Comparison of ENCODE assay signal across 9 cellular contexts in the genomic region with DNA sequence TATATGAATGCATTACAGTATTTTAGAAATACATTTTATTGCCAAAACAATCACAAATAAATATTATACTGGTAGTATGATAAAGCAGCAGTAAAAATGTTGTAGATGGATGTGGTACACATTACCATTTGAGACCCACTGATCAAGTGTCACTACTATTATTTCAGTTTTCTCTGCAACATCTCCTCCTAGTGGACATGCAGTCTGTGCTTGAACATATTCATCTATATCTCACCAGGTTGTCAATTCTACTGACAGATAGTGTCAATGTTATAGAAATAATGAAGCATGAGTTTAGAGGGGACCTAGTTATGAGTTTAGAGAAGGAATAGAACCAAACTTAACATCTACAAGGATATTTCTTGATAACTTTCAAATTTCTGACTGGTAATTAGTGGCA. TPM values are rescaled to one million over a fixed set of nuclear protein-coding genes. Genes with fewer than 3 reads are reported as not detected.
A peak's percentile ranks its signal among the peaks of the same experiment; 100 is the strongest.
DNase-seq lines count a peak whose midpoint lies in the region; ATAC-seq, FAIRE-seq and TF ChIP-seq lines count a peak whose summit lies in the region.
"Had no signal": no experiment of that assay in that cellular context is flagged by ENCODE, and none has a peak within 500 bp of the region (broad histone marks: within the 10 kb centered on the region; RNA-seq: fewer than 3 reads in every experiment).

No MANE protein-coding gene starts in this region.

- 0 out of 3 replicates have a peak, but pooled peaks cover 6% of the 10 kb centered on the region for H3K9me3 ChIP-seq in A549

- no peak overlapping the region for H3K27ac ChIP-seq in A549
- H3K27ac ChIP-seq: coronary artery had no signal

- no peaks in the 10 kb centered on the region for H3K27me3 Mint-ChIP-seq in activated CD4-positive, alpha-beta memory T cell treated with anti-CD3 and anti-CD28 coated beads, Interleukin-2, amount 10 ng/mL, durations not matched to agents 7 days and 5 days
- no peaks in the 10 kb centered on the region for H3K27me3 Mint-ChIP-seq in stimulated activated naive CD8-positive, alpha-beta T cell treated with anti-CD3 and anti-CD28 coated beads, Interleukin-15, amount 100 ng/mL, for 72 hours

- no peak overlapping the region for H3K27ac Mint-ChIP-seq in activated CD4-positive, alpha-beta memory T cell treated with anti-CD3 and anti-CD28 coated beads, Interleukin-2, amount 10 ng/mL, durations not matched to agents 7 days and 5 days
- no peak overlapping the region for H3K27ac Mint-ChIP-seq in stimulated activated naive CD8-positive, alpha-beta T cell treated with anti-CD3 and anti-CD28 coated beads, Interleukin-15, amount 100 ng/mL, for 72 hours

- H3K4me3 Mint-ChIP-seq in activated CD4-positive, alpha-beta memory T cell treated with anti-CD3 and anti-CD28 coated beads, Interleukin-2, amount 10 ng/mL, durations not matched to agents 7 days and 5 days: no peak overlapping the region
- no peak overlapping the region for H3K4me3 Mint-ChIP-seq in stimulated activated naive CD8-positive, alpha-beta T cell treated with anti-CD3 and anti-CD28 coated beads, Interleukin-15, amount 100 ng/mL, for 72 hours

- no peaks in the 10 kb centered on the region for H3K4me1 ChIP-seq in A549

- no peak for TF ChIP-seq POLR2A in A549 (IDR thresholded peaks at IDR 0.05; ENCODE audit: low read length)

- FAIRE-seq in A549 (lab: Jason Lieb, UNC): peak; percentile 94

- TF ChIP-seq CTCF in A549 (IDR thresholded peaks at IDR 0.05): peak; percentile 57; the same call in 2 of the 3 replicates
- TF ChIP-seq CTCF in GM12873 (IDR thresholded peaks at IDR 0.05; ENCODE audit: insufficient read depth, low read depth, low read length, missing control alignments): peak; percentile 42
- peak; percentile 39 for TF ChIP-seq CTCF in foreskin fibroblast (IDR thresholded peaks at IDR 0.05; ENCODE audit: low read depth, low read length)

- peaks cover 3% of the 10 kb centered on the region for H3K9me3 Mint-ChIP-seq in activated CD4-positive, alpha-beta memory T cell treated with anti-CD3 and anti-CD28 coated beads, Interleukin-2, amount 10 ng/mL, durations not matched to agents 7 days and 5 days
- H3K9me3 Mint-ChIP-seq in stimulated activated naive CD8-positive, alpha-beta T cell treated with anti-CD3 and anti-CD28 coated beads, Interleukin-15, amount 100 ng/mL, for 72 hours: peaks cover 7 to 28% of the 10 kb centered on the region in 2 donors

- DNase-seq in A549 (ENCODE audit: low read depth in 1 of 2, low spot score in 1 of 2) (peak; percentile 31 to 36), OCI-M2 (lab: John Stamatoyannopoulos, UW; ENCODE audit: unreplicated experiment) (peak; percentile 7), foreskin fibroblast (peak in 1 of 2 donors; percentile 20), NCI-H1105 (lab: John Stamatoyannopoulos, UW) (no peak)
- DNase-seq in activated CD4-positive, alpha-beta memory T cell treated with anti-CD3 and anti-CD28 coated beads, Interleukin-2, amount 10 ng/mL, durations not matched to agents 7 days and 5 days: no peak
- DNase-seq in stimulated activated naive CD8-positive, alpha-beta T cell treated with anti-CD3 and anti-CD28 coated beads, Interleukin-15, amount 100 ng/mL, for 72 hours: no peak

- TF ChIP-seq EP300 in A549 (IDR thresholded peaks at IDR 0.05): no peak

- no peaks in the 10 kb centered on the region for H3K36me3 Mint-ChIP-seq in activated CD4-positive, alpha-beta memory T cell treated with anti-CD3 and anti-CD28 coated beads, Interleukin-2, amount 10 ng/mL, durations not matched to agents 7 days and 5 days (ENCODE audit: low read depth)

- peak; percentile 58 to 72 for TF ChIP-seq RAD21 in A549 (conservative IDR thresholded peaks at IDR 0.05 in 1 of 2, IDR thresholded peaks at IDR 0.05 in 1 of 2)

- CTCF ChIA-PET in A549 (lab: Yijun Ruan, JAX): no interaction called here
- CTCF ChIA-PET in activated CD4-positive, alpha-beta memory T cell treated with anti-CD3 and anti-CD28 coated beads, Interleukin-2, amount 10 ng/mL, durations not matched to agents 7 days and 5 days (lab: Charles Lee): no interaction called here

- ATAC-seq in A549: peak in 1 of 2 experiments; percentile 64; a peak in 2 of 6 replicates
- ATAC-seq in stimulated activated naive CD8-positive, alpha-beta T cell treated with anti-CD3 and anti-CD28 coated beads, Interleukin-15, amount 100 ng/mL, for 72 hours: no peak
- no peak for ATAC-seq in GM21360 (IDR thresholded peaks at IDR 0.05; ENCODE audit: unreplicated experiment)

- no peak overlapping the region for H3K4me3 ChIP-seq in A549
- no peak overlapping the region for H3K4me3 ChIP-seq in foreskin fibroblast (ENCODE audit: low read depth in 1 of 2, low read length in 2 of 2)
- H3K4me3 ChIP-seq: coronary artery had no signal

- POLR2A ChIA-PET in A549 (lab: Yijun Ruan, JAX): no interaction called here
- POLR2A ChIA-PET in activated CD4-positive, alpha-beta memory T cell treated with anti-CD3 and anti-CD28 coated beads, Interleukin-2, amount 10 ng/mL, durations not matched to agents 7 days and 5 days (lab: Charles Lee): no interaction called here

- H3K4me1 Mint-ChIP-seq in activated CD4-positive, alpha-beta memory T cell treated with anti-CD3 and anti-CD28 coated beads, Interleukin-2, amount 10 ng/mL, durations not matched to agents 7 days and 5 days: no peaks in the 10 kb centered on the region
- H3K4me1 Mint-ChIP-seq in stimulated activated naive CD8-positive, alpha-beta T cell treated with anti-CD3 and anti-CD28 coated beads, Interleukin-15, amount 100 ng/mL, for 72 hours: no peaks in the 10 kb centered on the region

- H3K4me2 ChIP-seq in A549: no peak overlapping the region

TF ChIP-seq in A549, 52 proteins besides CTCF, POLR2A, EP300 and RAD21:
- no peak for TF ChIP-seq MAFK (IDR thresholded peaks at IDR 0.05; ENCODE audit: partially characterized antibody)
- peak; percentile 52 for TF ChIP-seq SMC3 (IDR thresholded peaks at IDR 0.05)
- TF ChIP-seq FOSB (CRISPR knock-in tag; IDR thresholded peaks at IDR 0.05): no peak
- TF ChIP-seq MAZ (IDR thresholded peaks at IDR 0.05; ENCODE audit: borderline replicate concordance, low read depth, low read length): no peak
- TF ChIP-seq ZFP36 (IDR thresholded peaks at IDR 0.05; ENCODE audit: borderline replicate concordance, partially characterized antibody): no peak
- no peak for TF ChIP-seq ZC3H11A (IDR thresholded peaks at IDR 0.05)
- TF ChIP-seq, protein P1, sequence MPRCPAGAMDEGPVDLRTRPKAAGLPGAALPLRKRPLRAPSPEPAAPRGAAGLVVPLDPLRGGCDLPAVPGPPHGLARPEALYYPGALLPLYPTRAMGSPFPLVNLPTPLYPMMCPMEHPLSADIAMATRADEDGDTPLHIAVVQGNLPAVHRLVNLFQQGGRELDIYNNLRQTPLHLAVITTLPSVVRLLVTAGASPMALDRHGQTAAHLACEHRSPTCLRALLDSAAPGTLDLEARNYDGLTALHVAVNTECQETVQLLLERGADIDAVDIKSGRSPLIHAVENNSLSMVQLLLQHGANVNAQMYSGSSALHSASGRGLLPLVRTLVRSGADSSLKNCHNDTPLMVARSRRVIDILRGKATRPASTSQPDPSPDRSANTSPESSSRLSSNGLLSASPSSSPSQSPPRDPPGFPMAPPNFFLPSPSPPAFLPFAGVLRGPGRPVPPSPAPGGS (IDR thresholded peaks at IDR 0.05): no peak
- no peak for TF ChIP-seq NPAS2 (CRISPR knock-in tag; IDR thresholded peaks at IDR 0.05; ENCODE audit: borderline replicate concordance)

RNA-seq across cellular contexts. Expression of a gene that starts 39.2 kb away (rescaled TPM):
- polyA plus RNA-seq in A549 (2011; rRNA removed) (11.7 and 12.3 TPM in 2 replicates), A549 (2017; fragmentation: RNase III; extraction: RNeasy Plus Mini Kit Qiagen cat#74134 plus additional on column Dnase treatment) (8.2 to 9.1 TPM (median 8.3 TPM) in 3 replicates)
- 2.6 and 2.8 TPM in 2 replicates for polyA plus RNA-seq in A549 (2012; cell fraction: cytosol; rRNA removed)
- 2.4 and 3.3 TPM in 2 replicates for polyA plus RNA-seq in A549 (2012; cell fraction: nucleus; rRNA removed)
- polyA minus RNA-seq in A549 (2011; rRNA and poly(A)+ RNA removed): 6.2 and 8.2 TPM in 2 replicates
- total RNA-seq in activated CD4-positive, alpha-beta memory T cell treated with anti-CD3 and anti-CD28 coated beads, Interleukin-2, amount 10 ng/mL, durations not matched to agents 7 days and 5 days: 1 to 10 TPM in 1 of 2 experiments, under 1 TPM in 1; 0.71 to 1.1 TPM

Comparison
In these comparisons a context has a peak if more than half of its experiments do, and no peak if none do; other contexts are left out.
1. DNase-seq: peak in A549 (2 of 2) and OCI-M2 (single experiment); none in NCI-H1105 (single experiment), activated CD4-positive, alpha-beta memory T cell treated with anti-CD3 and anti-CD28 coated beads, Interleukin-2, amount 10 ng/mL, durations not matched to agents 7 days and 5 days (single experiment) and stimulated activated naive CD8-positive, alpha-beta T cell treated with anti-CD3 and anti-CD28 coated beads, Interleukin-15, amount 100 ng/mL, for 72 hours (0 of 2).
2. Peak in every context shown above with its lines, with median percentiles within 50 percentile points of each other: CTCF ChIP-seq.